In genomic region chr17:81511550-81511799, GRCh38 we compare ENCODE assay signal across 8 cellular contexts.
DNase-seq lines count a peak whose midpoint lies in the region; TF ChIP-seq lines count a peak whose summit lies in the region.

No MANE protein-coding gene starts in this region.

- H3K27ac ChIP-seq in BLaER1 treated with 17β-estradiol and CSF1 and Interleukin-3, amounts not matched to agents 10 nM and 100 nM: peak overlapping the region in 10 of 11 experiments; percentile 61 to 100 (median 98); a peak in 21 of 22 replicates
- peak overlapping the region; percentile 91 for H3K27ac ChIP-seq in duodenal mucosa (ENCODE audit: low read depth, low read length)

- peaks cover 22% of the 10 kb centered on the region for H3K27me3 Mint-ChIP-seq in nephron (ENCODE audit: low read depth)

- H3K27ac Mint-ChIP-seq in nephron: peak overlapping the region; percentile 93 to 99 (median 95)

- peak overlapping the region; percentile 82 to 100 (median 98) for H3K9ac ChIP-seq in BLaER1 treated with 17β-estradiol and CSF1 and Interleukin-3, amounts not matched to agents 10 nM and 100 nM
- H3K9ac ChIP-seq in duodenal mucosa (ENCODE audit: low read depth in 1 of 2, low read length in 2 of 2): peak overlapping the region; percentile 82 to 99

- peaks cover 28% of the 10 kb centered on the region for H3K4me1 Mint-ChIP-seq in nephron

- H3K9me3 ChIP-seq in BLaER1 treated with 17β-estradiol and CSF1 and Interleukin-3, amounts not matched to agents 10 nM and 100 nM (replicated peaks in 1 of 11): peaks cover 0 to 25% (median 6%) of the 10 kb centered on the region in 11 experiments; a peak in 12 of 22 replicates
- no peaks in the 10 kb centered on the region for H3K9me3 ChIP-seq in duodenal mucosa (ENCODE audit: control insufficient read depth in 1 of 2, low read length in 2 of 2)

- peaks cover 52 to 73% (median 61%) of the 10 kb centered on the region in 11 experiments for H4K20me1 ChIP-seq in BLaER1 treated with 17β-estradiol and CSF1 and Interleukin-3, amounts not matched to agents 10 nM and 100 nM

- TF ChIP-seq CTCF in NB4 (IDR thresholded peaks at IDR 0.05; ENCODE audit: low read depth, low read length) (no peak), nephron (IDR thresholded peaks at IDR 0.05; ENCODE audit: unreplicated experiment in 3 of 3) (no peak)

- peaks cover 22 to 46% (median 32%) of the 10 kb centered on the region in 10 experiments for H3K4me1 ChIP-seq in BLaER1 treated with 17β-estradiol and CSF1 and Interleukin-3, amounts not matched to agents 10 nM and 100 nM
- peaks cover 24 to 38% of the 10 kb centered on the region in 2 donors for H3K4me1 ChIP-seq in duodenal mucosa (ENCODE audit: control insufficient read depth in 1 of 2, insufficient read depth in 2 of 2, low read length in 2 of 2)

- H3K36me3 ChIP-seq in BLaER1 treated with 17β-estradiol and CSF1 and Interleukin-3, amounts not matched to agents 10 nM and 100 nM: peaks cover 36 to 44% (median 39%) of the 10 kb centered on the region in 11 experiments
- H3K36me3 ChIP-seq in duodenal mucosa (ENCODE audit: control insufficient read depth in 1 of 2, insufficient read depth in 2 of 2, low read length in 2 of 2): peaks cover 34 to 36% of the 10 kb centered on the region in 2 donors

- H3K4me2 ChIP-seq in BLaER1 treated with 17β-estradiol and CSF1 and Interleukin-3, amounts not matched to agents 10 nM and 100 nM: peak overlapping the region; percentile 86 to 100 (median 97)

- no peaks in the 10 kb centered on the region for H3K27me3 ChIP-seq in BLaER1 treated with 17β-estradiol and CSF1 and Interleukin-3, amounts not matched to agents 10 nM and 100 nM
- no peaks in the 10 kb centered on the region for H3K27me3 ChIP-seq in duodenal mucosa (ENCODE audit: control insufficient read depth in 1 of 2, insufficient read depth in 2 of 2, low read length in 2 of 2)

- no peak for DNase-seq in NB4 (ENCODE audit: low read depth)
- DNase-seq in NCI-H345 (lab: John Stamatoyannopoulos, UW): no peak
- DNase-seq in dedifferentiated amniotic fluid mesenchymal stem cell (ENCODE audit: extremely low spot score): no peak
- DNase-seq in NOMO-1 treated with DMSO at 0.1 percent for 48 hours (lab: John Stamatoyannopoulos, UW; ENCODE audit: unreplicated experiment): no peak
- no peak for DNase-seq in SW480 (ENCODE audit: low spot score)

- peak overlapping the region; percentile 83 to 100 (median 98) for H3K4me3 ChIP-seq in BLaER1 treated with 17β-estradiol and CSF1 and Interleukin-3, amounts not matched to agents 10 nM and 100 nM
- H3K4me3 ChIP-seq in NB4 (ENCODE audit: low read depth, low read length): peak overlapping the region; percentile 69
- H3K4me3 ChIP-seq in duodenal mucosa (ENCODE audit: low read depth in 1 of 2, low read length in 2 of 2): peak overlapping the region; percentile 82 to 93

- H3K4me3 Mint-ChIP-seq in nephron: peak overlapping the region; percentile 100

- H3K36me3 Mint-ChIP-seq in nephron (ENCODE audit: low read depth): peaks cover 48% of the 10 kb centered on the region

- H3K9me3 Mint-ChIP-seq in nephron: peaks cover 5% of the 10 kb centered on the region

- no peak for TF ChIP-seq POLR2A in NB4 (IDR thresholded peaks at IDR 0.05; ENCODE audit: extremely low read depth, insufficient read length)
